ENCODE assay signal across 22 cellular contexts in the genomic region with DNA sequence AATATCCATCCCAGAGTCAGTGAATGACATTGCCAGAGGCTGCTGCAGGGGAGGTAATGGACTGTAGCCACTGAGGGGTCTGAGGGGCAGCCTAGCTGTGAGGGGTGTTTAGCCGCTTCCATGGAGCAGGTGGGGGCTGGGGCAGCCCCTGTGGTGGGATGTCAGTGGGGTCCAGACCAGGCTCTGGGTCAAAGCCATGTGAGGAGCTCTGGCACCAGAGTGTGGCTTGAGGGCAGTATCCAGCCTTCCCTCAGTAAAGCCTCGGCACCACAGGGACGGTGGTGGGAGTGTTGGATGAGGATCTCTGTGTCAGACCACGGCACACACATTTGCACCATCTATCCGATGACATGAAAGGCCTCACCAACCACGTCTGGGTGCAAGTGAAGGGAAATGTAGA.
DNase-seq lines count a peak whose midpoint lies in the region; ATAC-seq and TF ChIP-seq lines count a peak whose summit lies in the region.
"Had no signal": no experiment of that assay in that cellular context is flagged by ENCODE, and none has a peak within 500 bp of the region (broad histone marks: within the 10 kb centered on the region; RNA-seq: fewer than 3 reads in every experiment).

No MANE protein-coding gene starts in this region.

- POLR2A ChIA-PET in WTC11 (lab: Charles Lee) = no interaction called here

- H3K27ac Mint-ChIP-seq in CD14-positive monocyte = no peak overlapping the region
- 0 out of 2 replicates have a peak overlapping the region, but pooled peaks have one; percentile 60 for H3K27ac Mint-ChIP-seq in WTC11
- H3K27ac Mint-ChIP-seq: B cell; CD4-positive, CD25-positive, alpha-beta regulatory T cell; CD8-positive, alpha-beta memory T cell; HFFc6 had no signal

- H3K4me1 Mint-ChIP-seq in CD14-positive monocyte = no peaks in the 10 kb centered on the region
- H3K4me1 Mint-ChIP-seq in WTC11 = peaks cover 41% of the 10 kb centered on the region
- H3K4me1 Mint-ChIP-seq: B cell; CD4-positive, CD25-positive, alpha-beta regulatory T cell; CD8-positive, alpha-beta memory T cell; IgD-negative memory B cell had no signal

- H3K4me3 ChIP-seq in upper lobe of right lung (no peak overlapping the region), mucosa of descending colon (no peak overlapping the region)
- H3K4me3 ChIP-seq: BLaER1 treated with 17β-estradiol and CSF1 and Interleukin-3, amounts not matched to agents 10 nM and 100 nM; GM12878; GM23248 had no signal

- H3K4me1 ChIP-seq in upper lobe of right lung (no peaks in the 10 kb centered on the region), mucosa of descending colon (ENCODE audit: low read depth) (no peaks in the 10 kb centered on the region)

- TF ChIP-seq CTCF in CD14-positive monocyte (IDR thresholded peaks at IDR 0.05) (no peak), WTC11 (IDR thresholded peaks at IDR 0.05) (no peak), upper lobe of right lung (IDR thresholded peaks at IDR 0.05) (no peak), mucosa of descending colon (IDR thresholded peaks at IDR 0.05) (no peak)

- H3K36me3 Mint-ChIP-seq in CD14-positive monocyte (no peaks in the 10 kb centered on the region), WTC11 (no peaks in the 10 kb centered on the region)
- H3K36me3 Mint-ChIP-seq: CD4-positive, CD25-positive, alpha-beta regulatory T cell; CD8-positive, alpha-beta memory T cell; IgD-negative memory B cell had no signal

- intact Hi-C loops in CD14-positive monocyte (cut with micrococcal nuclease) = no loop called here
- intact Hi-C loops in upper lobe of right lung (cut with DNase I) = no loop called here
- intact Hi-C loops in mucosa of descending colon (cut with DNase I, micrococcal nuclease) = no loop called here

- H3K9me3 Mint-ChIP-seq in CD14-positive monocyte (peaks cover 0 to 2% (median 0%) of the 10 kb centered on the region in 7 donors), WTC11 (no peaks in the 10 kb centered on the region)
- H3K9me3 Mint-ChIP-seq: CD8-positive, alpha-beta memory T cell; HFFc6; IgD-negative memory B cell had no signal

- H3K36me3 ChIP-seq in upper lobe of right lung (no peaks in the 10 kb centered on the region), mucosa of descending colon (ENCODE audit: low read depth) (no peaks in the 10 kb centered on the region)
- H3K36me3 ChIP-seq: BLaER1 treated with 17β-estradiol and CSF1 and Interleukin-3, amounts not matched to agents 10 nM and 100 nM had no signal

- peaks cover 8 to 14% (median 9%) of the 10 kb centered on the region in 3 donors for H3K27me3 Mint-ChIP-seq in CD14-positive monocyte (ENCODE audit: low read depth in 3 of 3)
- peaks cover 38% of the 10 kb centered on the region for H3K27me3 Mint-ChIP-seq in WTC11 (ENCODE audit: low read depth)
- H3K27me3 Mint-ChIP-seq: CD4-positive, CD25-positive, alpha-beta regulatory T cell had no signal

- peak; percentile 19 for DNase-seq in CD14-positive monocyte (ENCODE audit: low spot score)
- no peak for DNase-seq in WTC11 (ENCODE audit: low spot score)
- DNase-seq in islet precursor cell = peak; percentile 33
- DNase-seq in upper lobe of right lung = peak; percentile 37
- no peak for DNase-seq in mucosa of descending colon
- DNase-seq in activated CD4-positive, alpha-beta T cell treated with anti-CD3 and anti-CD28 coated beads for 48 hours = no peak
- DNase-seq: 8988T; CD4-positive, CD25-positive, alpha-beta regulatory T cell; CD8-positive, alpha-beta memory T cell; COR-L47; DMS 273 treated with DMSO at 0.1 percent for 48 hours; DMS53; DND-41; EL; GM23248; HFFc6 had no signal

- no peaks in the 10 kb centered on the region for H3K9me3 ChIP-seq in upper lobe of right lung
- H3K9me3 ChIP-seq in mucosa of descending colon = no peaks in the 10 kb centered on the region
- H3K9me3 ChIP-seq: BLaER1 treated with 17β-estradiol and CSF1 and Interleukin-3, amounts not matched to agents 10 nM and 100 nM had no signal

- CTCF ChIA-PET in WTC11 (lab: Charles Lee) = interaction anchor here (1.4 kb wide), 1 partner anchor 118 kb away, joined by 3 read pairs; no protein-coding TSS in a partner anchor

- no peak overlapping the region for H3K27ac ChIP-seq in upper lobe of right lung
- H3K27ac ChIP-seq: BLaER1 treated with 17β-estradiol and CSF1 and Interleukin-3, amounts not matched to agents 10 nM and 100 nM; GM23248 had no signal

- H3K27me3 ChIP-seq in upper lobe of right lung = no peaks in the 10 kb centered on the region
- H3K27me3 ChIP-seq: BLaER1 treated with 17β-estradiol and CSF1 and Interleukin-3, amounts not matched to agents 10 nM and 100 nM had no signal

- H3K4me3 Mint-ChIP-seq in CD14-positive monocyte (no peak overlapping the region), WTC11 (no peak overlapping the region)
- H3K4me3 Mint-ChIP-seq: B cell; CD4-positive, CD25-positive, alpha-beta regulatory T cell; CD8-positive, alpha-beta memory T cell; HFFc6; IgD-negative memory B cell had no signal

- ATAC-seq in WTC11 = no peak
- ATAC-seq in upper lobe of right lung = no peak
- ATAC-seq in GM19328 (IDR thresholded peaks at IDR 0.05; ENCODE audit: unreplicated experiment) = no peak
- no peak for ATAC-seq in mucosa of descending colon
- ATAC-seq: GM12878, HCT116 had no signal

TF ChIP-seq in WTC11, 78 proteins besides CTCF, POLR2A, EP300 and RAD21:
- TF ChIP-seq AR (CRISPR knock-in tag; IDR thresholded peaks at IDR 0.05) = no peak

Comparison
In these comparisons a context has a peak if more than half of its experiments do, and no peak if none do; other contexts are left out.
1. DNase-seq: peak in CD14-positive monocyte (single experiment), islet precursor cell (single experiment) and upper lobe of right lung (single experiment); none in WTC11 (single experiment), mucosa of descending colon (0 of 3) and activated CD4-positive, alpha-beta T cell treated with anti-CD3 and anti-CD28 coated beads for 48 hours (single experiment).